Comparison of ENCODE assay signal across 14 cellular contexts in the genomic region with DNA sequence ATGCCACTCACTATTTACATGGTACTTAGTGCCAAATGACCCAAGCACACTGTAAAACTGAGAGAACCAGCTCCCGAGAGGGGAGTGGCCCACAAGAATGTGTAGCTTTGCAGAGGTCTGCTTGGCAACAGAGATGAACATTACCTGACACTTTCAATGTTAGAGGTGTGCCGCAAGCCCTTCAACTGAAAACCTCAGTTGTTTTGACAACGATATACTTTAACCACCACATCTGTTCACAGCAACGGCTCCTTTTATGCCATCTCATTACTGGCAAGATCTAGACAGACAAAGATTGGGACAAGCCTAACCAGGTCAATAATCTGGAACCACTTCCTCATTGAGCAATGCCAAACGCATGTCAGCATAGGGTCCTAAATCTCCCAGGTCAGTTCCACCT. TPM values are rescaled to one million over a fixed set of nuclear protein-coding genes. Genes with fewer than 3 reads are reported as not detected.
DNase-seq lines count a peak whose midpoint lies in the region; ATAC-seq, FAIRE-seq and TF ChIP-seq lines count a peak whose summit lies in the region.
"Had no signal": no experiment of that assay in that cellular context is flagged by ENCODE, and none has a peak within 500 bp of the region (broad histone marks: within the 10 kb centered on the region; RNA-seq: fewer than 3 reads in every experiment).

No MANE protein-coding gene starts in this region.

- TF ChIP-seq POLR2A in thyroid gland (IDR thresholded peaks at IDR 0.05), result no peak

- DNase-seq in NCI-H2171 treated with DMSO at 0.1 percent for 48 hours (lab: John Stamatoyannopoulos, UW) (peak; percentile 14), NCI-H2171 (lab: John Stamatoyannopoulos, UW) (no peak), HT-29 (ENCODE audit: low spot score) (peak; percentile 79), pancreas (no peak), thyroid gland (no peak), DMS79 treated with DMSO at 0.1 percent for 48 hours (lab: John Stamatoyannopoulos, UW) (no peak)
- peak; percentile 31 for DNase-seq in activated T-helper 2 cell treated with anti-CD3 and anti-CD28 coated beads, Interferon-gamma antibody, Interleukin-2, Interleukin-4, amounts not matched to agents 10 μg/mL and 5 μg/mL and 100 μg/mL, durations not matched to agents 14 hours and 24 hours and 36 hours (ENCODE audit: low spot score)
- DNase-seq: left cardiac atrium; MM.1S; NK-92 treated with Interleukin-12 subunit alpha and Interleukin-12 subunit beta, amount 100 ng/mL, for 24 hours; ovary had no signal

- H3K4me1 Mint-ChIP-seq in activated T-helper 2 cell treated with anti-CD3 and anti-CD28 coated beads, Interferon-gamma antibody, Interleukin-2, Interleukin-4, amounts not matched to agents 10 μg/mL and 5 μg/mL and 100 μg/mL, durations not matched to agents 14 hours and 24 hours and 36 hours (ENCODE audit: low read depth), result peaks cover 28% of the 10 kb centered on the region

- FAIRE-seq in pancreas (lab: Jason Lieb, UNC), result peak; percentile 51
- FAIRE-seq: A204.1, H1 had no signal

- ATAC-seq in pancreas (peak; percentile 24 to 56 (median 55)), SK-N-SH treated with all-trans-retinoic acid at 6 μM for 48 hours (no peak)

- H3K27me3 Mint-ChIP-seq in activated T-helper 2 cell treated with anti-CD3 and anti-CD28 coated beads, Interferon-gamma antibody, Interleukin-2, Interleukin-4, amounts not matched to agents 10 μg/mL and 5 μg/mL and 100 μg/mL, durations not matched to agents 14 hours and 24 hours and 36 hours (ENCODE audit: low read depth), result no peaks in the 10 kb centered on the region

- peaks cover 10% of the 10 kb centered on the region for H3K36me3 Mint-ChIP-seq in activated T-helper 2 cell treated with anti-CD3 and anti-CD28 coated beads, Interferon-gamma antibody, Interleukin-2, Interleukin-4, amounts not matched to agents 10 μg/mL and 5 μg/mL and 100 μg/mL, durations not matched to agents 14 hours and 24 hours and 36 hours (ENCODE audit: low read depth)

- H3K27ac Mint-ChIP-seq in activated T-helper 2 cell treated with anti-CD3 and anti-CD28 coated beads, Interferon-gamma antibody, Interleukin-2, Interleukin-4, amounts not matched to agents 10 μg/mL and 5 μg/mL and 100 μg/mL, durations not matched to agents 14 hours and 24 hours and 36 hours, result no peak overlapping the region

- H3K9me3 ChIP-seq in pancreas (no peaks in the 10 kb centered on the region), thyroid gland (no peaks in the 10 kb centered on the region)
- H3K9me3 ChIP-seq: ovary had no signal

- TF ChIP-seq CTCF in pancreas (IDR thresholded peaks at IDR 0.05), result no peak
- no peak for TF ChIP-seq CTCF in thyroid gland (IDR thresholded peaks at IDR 0.05)

- H3K27me3 ChIP-seq in pancreas (no peaks in the 10 kb centered on the region), thyroid gland (no peaks in the 10 kb centered on the region)
- H3K27me3 ChIP-seq: ovary had no signal

- 52 to 56% methylated on average over 5 of the region's 5 CpGs for WGBS in pancreas, 2 donors
- WGBS in thyroid gland, 2 donors, result 80 to 84% methylated on average over 5 of the region's 5 CpGs

- H3K4me3 Mint-ChIP-seq in activated T-helper 2 cell treated with anti-CD3 and anti-CD28 coated beads, Interferon-gamma antibody, Interleukin-2, Interleukin-4, amounts not matched to agents 10 μg/mL and 5 μg/mL and 100 μg/mL, durations not matched to agents 14 hours and 24 hours and 36 hours (ENCODE audit: low read depth), result no peak overlapping the region

- H3K27ac ChIP-seq in pancreas, result no peak overlapping the region
- no peak overlapping the region for H3K27ac ChIP-seq in thyroid gland
- H3K27ac ChIP-seq: ovary had no signal

- intact Hi-C loops in activated T-helper 2 cell treated with anti-CD3 and anti-CD28 coated beads, Interferon-gamma antibody, Interleukin-2, Interleukin-4, amounts not matched to agents 10 μg/mL and 5 μg/mL and 100 μg/mL, durations not matched to agents 14 hours and 24 hours and 36 hours (cut with micrococcal nuclease), result no loop called here
- intact Hi-C loops in pancreas (cut with DNase I) (no loop called here), thyroid gland (cut with DNase I) (no loop called here)

- H3K4me1 ChIP-seq in pancreas (no peaks in the 10 kb centered on the region), thyroid gland (no peaks in the 10 kb centered on the region)

- H3K4me3 ChIP-seq in pancreas (no peak overlapping the region), thyroid gland (replicated peaks in 1 of 3) (no peak overlapping the region)
- H3K4me3 ChIP-seq: ovary had no signal

- H3K36me3 ChIP-seq in pancreas, result no peaks in the 10 kb centered on the region
- H3K36me3 ChIP-seq in thyroid gland, result no peaks in the 10 kb centered on the region
- H3K36me3 ChIP-seq: ovary had no signal

- H3K9me3 Mint-ChIP-seq in activated T-helper 2 cell treated with anti-CD3 and anti-CD28 coated beads, Interferon-gamma antibody, Interleukin-2, Interleukin-4, amounts not matched to agents 10 μg/mL and 5 μg/mL and 100 μg/mL, durations not matched to agents 14 hours and 24 hours and 36 hours, result no peaks in the 10 kb centered on the region

TF ChIP-seq in SK-N-SH treated with all-trans-retinoic acid at 6 μM for 48 hours, 23 proteins besides CTCF, POLR2A, EP300 and RAD21:
- TF ChIP-seq ZFP30 (CRISPR knock-in tag; IDR thresholded peaks at IDR 0.05), result no peak
- no peak for TF ChIP-seq SNAI2 (CRISPR knock-in tag; IDR thresholded peaks at IDR 0.05)
- TF ChIP-seq ZFP3 (CRISPR knock-in tag; IDR thresholded peaks at IDR 0.05), result no peak
- no peak for TF ChIP-seq ZNF565 (CRISPR knock-in tag; conservative IDR thresholded peaks at IDR 0.05; ENCODE audit: low read depth)
- no peak for TF ChIP-seq GLIS3 (CRISPR knock-in tag; IDR thresholded peaks at IDR 0.05)
- TF ChIP-seq ZC3H10 (CRISPR knock-in tag; IDR thresholded peaks at IDR 0.05), result no peak
- TF ChIP-seq CSDC2 (CRISPR knock-in tag; IDR thresholded peaks at IDR 0.05), result no peak
- TF ChIP-seq ZNF8 (CRISPR knock-in tag; IDR thresholded peaks at IDR 0.05), result no peak
- TF ChIP-seq, protein P1, sequence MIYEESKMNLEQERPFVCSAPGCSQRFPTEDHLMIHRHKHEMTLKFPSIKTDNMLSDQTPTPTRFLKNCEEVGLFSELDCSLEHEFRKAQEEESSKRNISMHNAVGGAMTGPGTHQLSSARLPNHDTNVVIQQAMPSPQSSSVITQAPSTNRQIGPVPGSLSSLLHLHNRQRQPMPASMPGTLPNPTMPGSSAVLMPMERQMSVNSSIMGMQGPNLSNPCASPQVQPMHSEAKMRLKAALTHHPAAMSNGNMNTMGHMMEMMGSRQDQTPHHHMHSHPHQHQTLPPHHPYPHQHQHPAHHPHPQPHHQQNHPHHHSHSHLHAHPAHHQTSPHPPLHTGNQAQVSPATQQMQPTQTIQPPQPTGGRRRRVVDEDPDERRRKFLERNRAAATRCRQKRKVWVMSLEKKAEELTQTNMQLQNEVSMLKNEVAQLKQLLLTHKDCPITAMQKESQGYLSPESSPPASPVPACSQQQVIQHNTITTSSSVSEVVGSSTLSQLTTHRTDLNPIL (CRISPR knock-in tag; IDR thresholded peaks at IDR 0.05; ENCODE audit: low read depth), result no peak
- no peak for TF ChIP-seq BACH2 (CRISPR knock-in tag; IDR thresholded peaks at IDR 0.05; ENCODE audit: borderline replicate concordance)
- no peak for TF ChIP-seq OSR1 (CRISPR knock-in tag; IDR thresholded peaks at IDR 0.05)
- no peak for TF ChIP-seq ZNF70 (CRISPR knock-in tag; IDR thresholded peaks at IDR 0.05)
- TF ChIP-seq, protein P2, sequence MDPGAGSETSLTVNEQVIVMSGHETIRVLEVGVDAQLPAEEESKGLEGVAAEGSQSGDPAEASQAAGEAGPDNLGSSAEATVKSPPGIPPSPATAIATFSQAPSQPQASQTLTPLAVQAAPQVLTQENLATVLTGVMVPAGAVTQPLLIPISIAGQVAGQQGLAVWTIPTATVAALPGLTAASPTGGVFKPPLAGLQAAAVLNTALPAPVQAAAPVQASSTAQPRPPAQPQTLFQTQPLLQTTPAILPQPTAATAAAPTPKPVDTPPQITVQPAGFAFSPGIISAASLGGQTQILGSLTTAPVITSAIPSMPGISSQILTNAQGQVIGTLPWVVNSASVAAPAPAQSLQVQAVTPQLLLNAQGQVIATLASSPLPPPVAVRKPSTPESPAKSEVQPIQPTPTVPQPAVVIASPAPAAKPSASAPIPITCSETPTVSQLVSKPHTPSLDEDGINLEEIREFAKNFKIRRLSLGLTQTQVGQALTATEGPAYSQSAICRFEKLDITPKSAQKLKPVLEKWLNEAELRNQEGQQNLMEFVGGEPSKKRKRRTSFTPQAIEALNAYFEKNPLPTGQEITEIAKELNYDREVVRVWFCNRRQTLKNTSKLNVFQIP (CRISPR knock-in tag; IDR thresholded peaks at IDR 0.05; ENCODE audit: borderline replicate concordance, low read depth), result no peak
- TF ChIP-seq ISL1 (CRISPR knock-in tag; IDR thresholded peaks at IDR 0.05), result no peak

RNA-seq across cellular contexts. Expression of a gene that starts 23.7 kb away (rescaled TPM):
- 0.44 and 2.8 TPM in 2 replicates for total RNA-seq in HT-29 (2014; rRNA removed; shearing (Covaris generic))
- 0.80 and 0.84 TPM in 2 replicates for total RNA-seq in activated T-helper 2 cell treated with anti-CD3 and anti-CD28 coated beads, Interferon-gamma antibody, Interleukin-2, Interleukin-4, amounts not matched to agents 10 μg/mL and 5 μg/mL and 100 μg/mL, durations not matched to agents 14 hours and 24 hours and 36 hours
- total RNA-seq in pancreas, result under 1 TPM; 0.24 to 0.90 (median 0.37) TPM
- under 1 TPM; 0.30 to 0.42 TPM for polyA plus RNA-seq in pancreas
- 1 to 10 TPM; 1.6 to 2.6 (median 2.0) TPM for total RNA-seq in thyroid gland

Comparison
In these comparisons a context has a peak if more than half of its experiments do, and no peak if none do; other contexts are left out.
1. DNase-seq: peak in NCI-H2171 treated with DMSO at 0.1 percent for 48 hours (single experiment), HT-29 (single experiment) and activated T-helper 2 cell treated with anti-CD3 and anti-CD28 coated beads, Interferon-gamma antibody, Interleukin-2, Interleukin-4, amounts not matched to agents 10 μg/mL and 5 μg/mL and 100 μg/mL, durations not matched to agents 14 hours and 24 hours and 36 hours (single experiment); none in NCI-H2171 (single experiment), pancreas (0 of 6), thyroid gland (0 of 2) and DMS79 treated with DMSO at 0.1 percent for 48 hours (single experiment).